ENCODE assay signal across 21 cellular contexts in genomic region chr11:108790501-108791299, GRCh38.
DNase-seq lines count a peak whose midpoint lies in the region; ATAC-seq lines count a peak whose summit lies in the region.
"Had no signal": no experiment of that assay in that cellular context is flagged by ENCODE, and none has a peak within 500 bp of the region (broad histone marks: within the 10 kb centered on the region; RNA-seq: fewer than 3 reads in every experiment).

No MANE protein-coding gene starts in this region.

- DNase-seq in Ammon's horn (ENCODE audit: low spot score) (peak; percentile 16), putamen (ENCODE audit: low spot score) (no peak), NCI-H345 (lab: John Stamatoyannopoulos, UW) (no peak)
- no peak for DNase-seq in activated T-helper 1 cell treated with anti-CD3 and anti-CD28 coated beads, Interleukin-12 subunit alpha, Interleukin-12 subunit beta, Interleukin-2, Interleukin-4 antibody, amounts not matched to agents 30 ng/mL and 10 ng/mL and 1 ng/mL, durations not matched to agents 14 hours and 24 hours and 36 hours (ENCODE audit: low spot score)
- DNase-seq in stimulated activated CD4-positive, alpha-beta T cell treated with anti-CD3 and anti-CD28 coated beads, Interleukin-4, amount 100 ng/mL, for 1 hour, result no peak
- DNase-seq: activated CD8-positive, alpha-beta memory T cell treated with anti-CD3 and anti-CD28 coated beads for 24 hours; CD4-positive, alpha-beta memory T cell; central memory CD4-positive, alpha-beta T cell; DMS79 treated with DMSO at 0.1 percent for 48 hours; NCI-H1417 treated with DMSO at 0.1 percent for 48 hours; NCI-H2171; NCI-H748 treated with DMSO at 0.1 percent for 48 hours; PC-9; psoas muscle; stimulated activated naive CD4-positive, alpha-beta T cell; T-helper 2 cell; trophoblast cell had no signal

- H3K9me3 Mint-ChIP-seq in activated T-helper 1 cell treated with anti-CD3 and anti-CD28 coated beads, Interleukin-12 subunit alpha, Interleukin-12 subunit beta, Interleukin-2, Interleukin-4 antibody, amounts not matched to agents 30 ng/mL and 10 ng/mL and 1 ng/mL, durations not matched to agents 14 hours and 24 hours and 36 hours, result no peaks in the 10 kb centered on the region
- H3K9me3 Mint-ChIP-seq: CD4-positive, alpha-beta memory T cell had no signal

- H3K36me3 Mint-ChIP-seq in activated T-helper 1 cell treated with anti-CD3 and anti-CD28 coated beads, Interleukin-12 subunit alpha, Interleukin-12 subunit beta, Interleukin-2, Interleukin-4 antibody, amounts not matched to agents 30 ng/mL and 10 ng/mL and 1 ng/mL, durations not matched to agents 14 hours and 24 hours and 36 hours (ENCODE audit: low read depth), result no peaks in the 10 kb centered on the region

- no peak overlapping the region for H3K4me3 Mint-ChIP-seq in activated T-helper 1 cell treated with anti-CD3 and anti-CD28 coated beads, Interleukin-12 subunit alpha, Interleukin-12 subunit beta, Interleukin-2, Interleukin-4 antibody, amounts not matched to agents 30 ng/mL and 10 ng/mL and 1 ng/mL, durations not matched to agents 14 hours and 24 hours and 36 hours
- H3K4me3 Mint-ChIP-seq: CD4-positive, alpha-beta memory T cell had no signal

- intact Hi-C loops in activated T-helper 1 cell treated with anti-CD3 and anti-CD28 coated beads, Interleukin-12 subunit alpha, Interleukin-12 subunit beta, Interleukin-2, Interleukin-4 antibody, amounts not matched to agents 30 ng/mL and 10 ng/mL and 1 ng/mL, durations not matched to agents 14 hours and 24 hours and 36 hours (cut with micrococcal nuclease), result loop anchor here (1.0 kb wide), 1 partner anchor 57 kb away; no protein-coding TSS in a partner anchor

- peak; percentile 74 for ATAC-seq in GM18868 (IDR thresholded peaks at IDR 0.05; ENCODE audit: unreplicated experiment)
- ATAC-seq in HG02678 (IDR thresholded peaks at IDR 0.05; ENCODE audit: unreplicated experiment), result peak; percentile 60
- no peak for ATAC-seq in GM21515 (IDR thresholded peaks at IDR 0.05; ENCODE audit: unreplicated experiment)
- ATAC-seq: left lobe of liver, psoas muscle had no signal

- peak overlapping the region; percentile 24 for H3K27ac Mint-ChIP-seq in activated T-helper 1 cell treated with anti-CD3 and anti-CD28 coated beads, Interleukin-12 subunit alpha, Interleukin-12 subunit beta, Interleukin-2, Interleukin-4 antibody, amounts not matched to agents 30 ng/mL and 10 ng/mL and 1 ng/mL, durations not matched to agents 14 hours and 24 hours and 36 hours

- H3K4me1 Mint-ChIP-seq in activated T-helper 1 cell treated with anti-CD3 and anti-CD28 coated beads, Interleukin-12 subunit alpha, Interleukin-12 subunit beta, Interleukin-2, Interleukin-4 antibody, amounts not matched to agents 30 ng/mL and 10 ng/mL and 1 ng/mL, durations not matched to agents 14 hours and 24 hours and 36 hours (ENCODE audit: low read depth), result peaks cover 19% of the 10 kb centered on the region

- no peaks in the 10 kb centered on the region for H3K27me3 Mint-ChIP-seq in activated T-helper 1 cell treated with anti-CD3 and anti-CD28 coated beads, Interleukin-12 subunit alpha, Interleukin-12 subunit beta, Interleukin-2, Interleukin-4 antibody, amounts not matched to agents 30 ng/mL and 10 ng/mL and 1 ng/mL, durations not matched to agents 14 hours and 24 hours and 36 hours (ENCODE audit: insufficient read depth)
- H3K27me3 Mint-ChIP-seq: CD4-positive, alpha-beta memory T cell had no signal
